8 cellular contexts compared by ENCODE assay signal in genomic region chr11:45252134-45252856, GRCh38. TPM values are rescaled to one million over a fixed set of nuclear protein-coding genes. Genes with fewer than 3 reads are reported as not detected.
DNase-seq lines count a peak whose midpoint lies in the region; ATAC-seq and TF ChIP-seq lines count a peak whose summit lies in the region.

No MANE protein-coding gene starts in this region.

- H3K4me1 ChIP-seq in OCI-LY7 (ENCODE audit: insufficient read depth, low read length, poor library complexity, severe bottlenecking) (peaks cover 9% of the 10 kb centered on the region), lung (ENCODE audit: control insufficient read depth in 2 of 2, insufficient read depth in 2 of 2, low read length in 2 of 2) (no peaks in the 10 kb centered on the region), aorta (ENCODE audit: control insufficient read depth in 1 of 2, insufficient read depth in 2 of 2, low read length in 2 of 2) (no peaks in the 10 kb centered on the region)

- intact Hi-C loops in OCI-LY7 (cut with micrococcal nuclease; ENCODE audit: unreplicated experiment) (loop anchor here (2.0 to 5.0 kb wide), 2 partner anchors 40 to 81 kb away; no protein-coding TSS in a partner anchor), aorta (cut with DNase I) (loop anchor here in 1 of 2 donors (5.0 to 10.0 kb wide), 2 partner anchors 40 to 83 kb away; no protein-coding TSS in a partner anchor)

- DNase-seq in BJ (ENCODE audit: low read depth), result no peak
- peak; percentile 44 for DNase-seq in OCI-LY7 (ENCODE audit: low spot score)
- DNase-seq in T47D (ENCODE audit: low read depth in 1 of 2, low spot score in 1 of 2), result peak; percentile 40 to 77
- no peak for DNase-seq in lung (ENCODE audit: low spot score)
- DNase-seq in aorta, result peak; percentile 54 to 84
- DNase-seq in KG1 (lab: John Stamatoyannopoulos, UW), result no peak
- no peak for DNase-seq in DMS114 treated with DMSO at 0.1 percent for 48 hours (lab: John Stamatoyannopoulos, UW; ENCODE audit: unreplicated experiment)

- POLR2A ChIA-PET in BJ (lab: Charles Lee), result no interaction called here
- POLR2A ChIA-PET in OCI-LY7 (lab: Charles Lee), result no interaction called here

- no peaks in the 10 kb centered on the region for H3K79me2 ChIP-seq in OCI-LY7 (ENCODE audit: insufficient read depth, low read depth, low read length)

- TF ChIP-seq CTCF in BJ (IDR thresholded peaks at IDR 0.05; ENCODE audit: insufficient read depth, low read depth, low read length) (peak; percentile 60), OCI-LY7 (conservative IDR thresholded peaks at IDR 0.05; ENCODE audit: low read length) (peak; percentile 78), lung (IDR thresholded peaks at IDR 0.05; ENCODE audit: control extremely low read depth, extremely low read depth) (no peak)

- CTCF ChIA-PET in BJ (lab: Yijun Ruan, JAX) (interaction anchor here (0.6 to 4.2 kb wide), 15 partner anchors 9 to 142 kb away, joined by 3 to 21 read pairs (median 4); no protein-coding TSS in a partner anchor), OCI-LY7 (lab: Charles Lee; ENCODE audit: unreplicated experiment) (interaction anchor here (1.1 kb wide), 1 partner anchor 43 kb away, joined by 3 read pairs; no protein-coding TSS in a partner anchor)

- no peak overlapping the region for H2AFZ ChIP-seq in OCI-LY7 (ENCODE audit: low read length)

- in situ Hi-C loops in T47D (cut with HindIII; ENCODE audit: low pct_unique_long_range_greater_than_20kb, low sequenced_read_pairs), result no loop called here

- H3K36me3 ChIP-seq in BJ (ENCODE audit: control insufficient read depth, insufficient read depth, low read length) (no peaks in the 10 kb centered on the region), OCI-LY7 (ENCODE audit: insufficient read depth, low read length) (no peaks in the 10 kb centered on the region), lung (ENCODE audit: control insufficient read depth in 2 of 2, insufficient read depth in 2 of 2, low read length in 2 of 2) (no peaks in the 10 kb centered on the region), aorta (ENCODE audit: control insufficient read depth in 1 of 2, insufficient read depth in 2 of 2, low read length in 1 of 2) (no peaks in the 10 kb centered on the region)

- H3K27ac ChIP-seq in OCI-LY7 (ENCODE audit: low read depth, low read length, poor library complexity, severe bottlenecking) (no peak overlapping the region), lung (ENCODE audit: low read depth in 1 of 2, low read length in 1 of 2) (no peak overlapping the region), aorta (ENCODE audit: low read depth in 1 of 2, low read length in 2 of 2) (no peak overlapping the region)

- H3K4me3 ChIP-seq in BJ (ENCODE audit: low read depth, low read length) (no peak overlapping the region), OCI-LY7 (ENCODE audit: low read depth, low read length, poor library complexity, severe bottlenecking) (no peak overlapping the region), lung (no peak overlapping the region), aorta (ENCODE audit: low read length in 2 of 2) (no peak overlapping the region)

- H3K4me2 ChIP-seq in OCI-LY7 (ENCODE audit: low read length), result no peak overlapping the region

- H3K9me2 ChIP-seq in OCI-LY7 (ENCODE audit: insufficient read depth, low read length), result no peaks in the 10 kb centered on the region

- H3K9me3 ChIP-seq in OCI-LY7 (ENCODE audit: low read length), result no peaks in the 10 kb centered on the region
- no peaks in the 10 kb centered on the region for H3K9me3 ChIP-seq in lung (ENCODE audit: control insufficient read depth in 2 of 2, insufficient read depth in 1 of 2, low read length in 1 of 2)
- no peaks in the 10 kb centered on the region for H3K9me3 ChIP-seq in aorta (ENCODE audit: control insufficient read depth, low read length)

- H4K20me1 ChIP-seq in OCI-LY7 (ENCODE audit: insufficient read depth, low read length), result no peaks in the 10 kb centered on the region

- peaks cover 1% of the 10 kb centered on the region; the same call in 1 of the 2 replicates for H3K27me3 ChIP-seq in BJ (ENCODE audit: control insufficient read depth, insufficient read depth, low read length)
- H3K27me3 ChIP-seq in lung (ENCODE audit: control insufficient read depth, insufficient read depth), result no peaks in the 10 kb centered on the region
- no peaks in the 10 kb centered on the region for H3K27me3 ChIP-seq in aorta (ENCODE audit: control insufficient read depth in 1 of 2, insufficient read depth in 2 of 2, low read length in 1 of 2)

- WGBS in lung, 2 donors, result 59 to 67% methylated on average over 22 of the region's 22 CpGs
- WGBS in aorta, 2 donors, result 59 to 62% methylated on average over 22 of the region's 22 CpGs

- BruUV-seq in OCI-LY7 (replicated peaks; lab: Mats Ljungman, UMichigan), result no TSS peak

- ATAC-seq in GM21526 (IDR thresholded peaks at IDR 0.05; ENCODE audit: low FRiP score, unreplicated experiment) (peak; percentile 61), lung (ENCODE audit: insufficient read depth, low FRiP score) (peak; percentile 15), aorta (ENCODE audit: low FRiP score) (peak; percentile 64)

RNA-seq across cellular contexts. Expression of gene SYT13, which starts 33.8 kb away (rescaled TPM):
- polyA plus RNA-seq in BJ (2011; rRNA removed), result not detected in 2 replicates
- polyA minus RNA-seq in BJ (2011; rRNA and poly(A)+ RNA removed), result not detected in 2 replicates
- total RNA-seq in OCI-LY7 (2014; rRNA removed; shearing (Covaris generic)), result not detected in 2 replicates
- total RNA-seq in OCI-LY7 (2022), result not detected in 2 replicates
- 1 to 10 TPM in 1 of 2 donors, under 1 TPM in 1; 0.25 to 6.2 TPM for total RNA-seq in lung
- under 1 TPM; 0.06 to 0.08 TPM for polyA plus RNA-seq in lung
- under 1 TPM in 1 of 2 donors, not detected in 1; 0.36 TPM for total RNA-seq in aorta
- 1 to 10 TPM in 1 of 2 donors, under 1 TPM in 1; 0.08 to 2.0 TPM for polyA plus RNA-seq in aorta

Comparison
In these comparisons a context has a peak if more than half of its experiments do, and no peak if none do; other contexts are left out.
1. DNase-seq: peak in OCI-LY7 (single experiment), T47D (2 of 2) and aorta (2 of 2); none in BJ (single experiment), lung (single experiment), KG1 (single experiment) and DMS114 treated with DMSO at 0.1 percent for 48 hours (single experiment).
2. Peak in every context shown above with its lines, with median percentiles within 50 percentile points of each other: ATAC-seq.